In genomic region chr2:128262315-128263253, GRCh38 we compare ENCODE assay signal across 24 cellular contexts. TPM values are rescaled to one million over a fixed set of nuclear protein-coding genes. Genes with fewer than 3 reads are reported as not detected.
DNase-seq lines count a peak whose midpoint lies in the region; ATAC-seq, FAIRE-seq and TF ChIP-seq lines count a peak whose summit lies in the region.
"Had no signal": no experiment of that assay in that cellular context is flagged by ENCODE, and none has a peak within 500 bp of the region (broad histone marks: within the 10 kb centered on the region; RNA-seq: fewer than 3 reads in every experiment).

No MANE protein-coding gene starts in this region.

- no peaks in the 10 kb centered on the region for H3K36me3 ChIP-seq in H7 (replicated peaks; ENCODE audit: control insufficient read depth, insufficient read depth, low read length)
- H3K36me3 ChIP-seq in endodermal cell (ENCODE audit: control insufficient read depth, insufficient read depth, low read length): peaks cover 10% of the 10 kb centered on the region
- no peaks in the 10 kb centered on the region for H3K36me3 ChIP-seq in neural progenitor cell
- H3K36me3 ChIP-seq: MG63, neutrophil had no signal

- H3K4me2 ChIP-seq in neural progenitor cell: peak overlapping the region; percentile 37
- H3K4me2 ChIP-seq: smooth muscle cell had no signal

- no peaks in the 10 kb centered on the region for H3K79me2 ChIP-seq in neural progenitor cell (ENCODE audit: low read depth)

- TF ChIP-seq CTCF in endodermal cell (conservative IDR thresholded peaks at IDR 0.05): no peak
- no peak for TF ChIP-seq CTCF in neural progenitor cell (IDR thresholded peaks at IDR 0.05)
- no peak for TF ChIP-seq CTCF in foreskin keratinocyte (conservative IDR thresholded peaks at IDR 0.05)

- no peak overlapping the region for H3K9ac ChIP-seq in endodermal cell (ENCODE audit: extremely low read depth, low read length, poor library complexity, severe bottlenecking)
- H3K9ac ChIP-seq in neural progenitor cell: no peak overlapping the region

- H3K27me3 ChIP-seq in H7 (ENCODE audit: control insufficient read depth, insufficient read depth, low read length) (no peaks in the 10 kb centered on the region), endodermal cell (ENCODE audit: control insufficient read depth, insufficient read depth, low read length, poor library complexity, severe bottlenecking) (no peaks in the 10 kb centered on the region), neural progenitor cell (no peaks in the 10 kb centered on the region), foreskin keratinocyte (no peaks in the 10 kb centered on the region)
- H3K27me3 ChIP-seq: MG63, neutrophil, SJSA1, tibial artery had no signal

- H3K27ac Mint-ChIP-seq in endodermal cell (peak overlapping the region; percentile 77), neural progenitor cell (no peak overlapping the region)
- H3K27ac Mint-ChIP-seq: activated naive CD8-positive, alpha-beta T cell; activated T-cell treated with anti-CD3 and anti-CD28 coated beads, Interleukin-2, amount 50 U/mL, for 72 hours had no signal

- WGBS in endodermal cell (ENCODE audit: insufficient coverage in 1 of 2, insufficient read length in 1 of 2), 2 experiments: 92 to 98% methylated on average over 17 to 20 of the region's 20 CpGs

- no peak for ATAC-seq in foreskin keratinocyte
- ATAC-seq: activated T-cell treated with anti-CD3 and anti-CD28 coated beads, Interleukin-2, amount 50 U/mL, for 72 hours; effector memory CD8-positive, alpha-beta T cell; left cardiac atrium had no signal

- peaks cover 34% of the 10 kb centered on the region for H3F3A ChIP-seq in neural progenitor cell (ENCODE audit: low read depth)

- no peak overlapping the region for H2AFZ ChIP-seq in neural progenitor cell (replicated peaks)

- FAIRE-seq in frontal cortex (lab: Jason Lieb, UNC): no peak

- peaks cover 17% of the 10 kb centered on the region for H3K4me1 Mint-ChIP-seq in endodermal cell
- H3K4me1 Mint-ChIP-seq in neural progenitor cell: peaks cover 18% of the 10 kb centered on the region
- H3K4me1 Mint-ChIP-seq: CD8-positive, alpha-beta memory T cell had no signal

- H4K20me1 ChIP-seq in neural progenitor cell (ENCODE audit: low read depth): no peaks in the 10 kb centered on the region

- no peak overlapping the region for H3K4me3 Mint-ChIP-seq in endodermal cell
- H3K4me3 Mint-ChIP-seq in neural progenitor cell: peak overlapping the region; percentile 8
- H3K4me3 Mint-ChIP-seq: activated naive CD8-positive, alpha-beta T cell; activated T-cell treated with anti-CD3 and anti-CD28 coated beads, Interleukin-2, amount 50 U/mL, for 72 hours; CD8-positive, alpha-beta memory T cell; effector memory CD8-positive, alpha-beta T cell had no signal

- H3K9me3 ChIP-seq in endodermal cell (ENCODE audit: control insufficient read depth, low read length) (no peaks in the 10 kb centered on the region), neural progenitor cell (ENCODE audit: low read depth) (no peaks in the 10 kb centered on the region)
- H3K9me3 ChIP-seq: neutrophil, SJSA1, tibial artery had no signal

- H3K36me3 Mint-ChIP-seq in endodermal cell (ENCODE audit: low read depth) (peaks cover 13% of the 10 kb centered on the region), neural progenitor cell (no peaks in the 10 kb centered on the region)
- H3K36me3 Mint-ChIP-seq: activated naive CD8-positive, alpha-beta T cell; CD8-positive, alpha-beta memory T cell had no signal

- DNase-seq in DMS 273 (lab: John Stamatoyannopoulos, UW; ENCODE audit: unreplicated experiment) (peak; percentile 28), DMS 273 treated with DMSO at 0.1 percent for 48 hours (lab: John Stamatoyannopoulos, UW) (no peak), H7 (peak; percentile 33), endodermal cell (peak; percentile 58), neural progenitor cell (ENCODE audit: low spot score) (no peak), retina (no peak), frontal cortex (ENCODE audit: low spot score in 2 of 2) (no peak), foreskin keratinocyte (no peak)
- DNase-seq: activated CD4-positive, alpha-beta T cell treated with anti-CD3 and anti-CD28 coated beads for 4 hours; activated T-cell treated with anti-CD3 and anti-CD28 coated beads, Interleukin-2, amount 50 U/mL, for 72 hours; CD8-positive, alpha-beta memory T cell; DMS79 treated with DMSO at 0.1 percent for 48 hours; effector memory CD8-positive, alpha-beta T cell; left cardiac atrium; MG63; NCI-H2107; stimulated activated naive CD4-positive, alpha-beta T cell treated with Interleukin-2 at 50 U/mL for 16 hours; T-helper 1 cell; tibial artery had no signal

- peaks cover 5% of the 10 kb centered on the region for H3K9me3 Mint-ChIP-seq in endodermal cell
- H3K9me3 Mint-ChIP-seq in neural progenitor cell: peaks cover 3% of the 10 kb centered on the region
- H3K9me3 Mint-ChIP-seq: activated T-cell treated with anti-CD3 and anti-CD28 coated beads, Interleukin-2, amount 50 U/mL, for 72 hours; CD8-positive, alpha-beta memory T cell; effector memory CD8-positive, alpha-beta T cell had no signal

- H3K27me3 Mint-ChIP-seq in endodermal cell (ENCODE audit: insufficient read depth) (no peaks in the 10 kb centered on the region), neural progenitor cell (ENCODE audit: insufficient read depth, low read depth) (peaks cover 3% of the 10 kb centered on the region)
- H3K27me3 Mint-ChIP-seq: activated naive CD8-positive, alpha-beta T cell; effector memory CD8-positive, alpha-beta T cell had no signal

- no peak overlapping the region for H3K4me3 ChIP-seq in H7 (ENCODE audit: insufficient read depth, low read depth, low read length)
- H3K4me3 ChIP-seq in endodermal cell (ENCODE audit: low read length): no peak overlapping the region
- no peak overlapping the region for H3K4me3 ChIP-seq in neural progenitor cell
- H3K4me3 ChIP-seq: MG63, SJSA1, smooth muscle cell, tibial artery had no signal

- H3K4me1 ChIP-seq in endodermal cell (ENCODE audit: control insufficient read depth, insufficient read depth, low read length): peaks cover 15% of the 10 kb centered on the region
- peaks cover 20% of the 10 kb centered on the region for H3K4me1 ChIP-seq in neural progenitor cell
- no peaks in the 10 kb centered on the region for H3K4me1 ChIP-seq in foreskin keratinocyte

- H3K27ac ChIP-seq in endodermal cell (ENCODE audit: low read depth, low read length): no peak overlapping the region
- no peak overlapping the region for H3K27ac ChIP-seq in neural progenitor cell
- no peak overlapping the region for H3K27ac ChIP-seq in foreskin keratinocyte
- H3K27ac ChIP-seq: 22Rv1, neutrophil, tibial artery had no signal

RNA-seq across cellular contexts. Expression of gene HS6ST1, which starts 56.1 kb away (rescaled TPM):
- 76.3 and 102 TPM in 2 replicates for total RNA-seq in H7 (2014; rRNA removed; shearing (Covaris generic))
- total RNA-seq in endodermal cell (100 to 1,000 TPM in 1 of 2 donors, 10 to 100 TPM in 1; 93.0 to 106 TPM), neural progenitor cell (ENCODE audit: low replicate concordance) (31.1 and 71.0 TPM in 2 replicates), frontal cortex (51.8 TPM), foreskin keratinocyte (26.6 and 31.3 TPM in 2 replicates)
- polyA plus RNA-seq in endodermal cell (2013, experiment 1 of 2): 81.5 TPM
- polyA plus RNA-seq in endodermal cell (2013, experiment 2 of 2): 79.0 TPM
- 15.8 and 17.9 TPM in 2 replicates for polyA plus RNA-seq in foreskin keratinocyte

Comparison
In these comparisons a context has a peak if more than half of its experiments do, and no peak if none do; other contexts are left out.
1. DNase-seq: peak in DMS 273 (single experiment), H7 (single experiment) and endodermal cell (single experiment); none in DMS 273 treated with DMSO at 0.1 percent for 48 hours (single experiment), neural progenitor cell (single experiment), retina (single experiment), frontal cortex (0 of 2) and foreskin keratinocyte (0 of 2).